ENCODE assay signal across 2 cellular contexts in the genomic region with DNA sequence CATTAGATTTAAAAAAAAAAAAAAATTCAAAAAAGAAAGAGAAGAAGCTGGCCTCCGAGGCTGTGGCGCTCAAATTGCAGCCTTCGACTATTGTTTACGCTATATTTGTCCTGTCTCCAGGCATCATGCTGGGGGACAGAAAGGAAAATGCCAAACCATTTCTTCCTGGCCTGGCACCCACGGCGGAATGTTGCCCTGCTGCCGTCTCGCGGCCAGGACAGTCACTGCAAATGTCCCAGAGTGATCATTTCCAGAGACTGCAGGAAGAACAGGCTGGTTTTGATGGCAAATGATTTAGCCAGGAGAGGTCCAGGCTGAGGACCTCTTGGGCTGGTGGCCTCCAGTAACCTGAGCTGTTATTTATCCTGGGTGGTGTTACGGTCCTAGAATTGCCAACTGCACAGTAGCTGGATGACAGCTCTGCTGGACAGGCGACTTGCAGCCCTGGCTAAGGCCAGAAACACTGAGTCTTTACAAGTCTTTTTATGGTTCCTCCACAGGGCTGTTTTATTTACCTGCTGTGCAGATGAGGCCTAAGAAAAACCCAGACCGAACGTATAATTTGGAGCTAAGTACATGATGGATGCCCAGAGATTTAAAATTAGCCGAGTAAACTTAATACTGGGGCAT.
TF ChIP-seq lines count a peak whose summit lies in the region.

No MANE protein-coding gene starts in this region.

TF ChIP-seq in liver, 16 proteins besides CTCF, POLR2A, EP300 and RAD21:
- TF ChIP-seq JUND (IDR thresholded peaks at IDR 0.05) (no peak), NR2F2 (IDR thresholded peaks at IDR 0.05) (no peak), HNF4A (conservative IDR thresholded peaks at IDR 0.05) (no peak), SP1 (IDR thresholded peaks at IDR 0.05) (no peak), HNF4G (IDR thresholded peaks at IDR 0.05) (no peak), RXRA (IDR thresholded peaks at IDR 0.05) (no peak), YY1 (IDR thresholded peaks at IDR 0.05) (no peak), EGR1 (IDR thresholded peaks at IDR 0.05; ENCODE audit: low read depth in 2 of 2) (no peak), GABPA (IDR thresholded peaks at IDR 0.05 in 1 of 2, conservative IDR thresholded peaks at IDR 0.05 in 1 of 2) (no peak), TAF1 (conservative IDR thresholded peaks at IDR 0.05) (no peak), FOXA1 (IDR thresholded peaks at IDR 0.05) (no peak), FOXA2 (IDR thresholded peaks at IDR 0.05) (no peak)
- TF ChIP-seq, protein P1, sequence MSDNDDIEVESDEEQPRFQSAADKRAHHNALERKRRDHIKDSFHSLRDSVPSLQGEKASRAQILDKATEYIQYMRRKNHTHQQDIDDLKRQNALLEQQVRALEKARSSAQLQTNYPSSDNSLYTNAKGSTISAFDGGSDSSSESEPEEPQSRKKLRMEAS (IDR thresholded peaks at IDR 0.05): no peak
- TF ChIP-seq, protein P2, sequence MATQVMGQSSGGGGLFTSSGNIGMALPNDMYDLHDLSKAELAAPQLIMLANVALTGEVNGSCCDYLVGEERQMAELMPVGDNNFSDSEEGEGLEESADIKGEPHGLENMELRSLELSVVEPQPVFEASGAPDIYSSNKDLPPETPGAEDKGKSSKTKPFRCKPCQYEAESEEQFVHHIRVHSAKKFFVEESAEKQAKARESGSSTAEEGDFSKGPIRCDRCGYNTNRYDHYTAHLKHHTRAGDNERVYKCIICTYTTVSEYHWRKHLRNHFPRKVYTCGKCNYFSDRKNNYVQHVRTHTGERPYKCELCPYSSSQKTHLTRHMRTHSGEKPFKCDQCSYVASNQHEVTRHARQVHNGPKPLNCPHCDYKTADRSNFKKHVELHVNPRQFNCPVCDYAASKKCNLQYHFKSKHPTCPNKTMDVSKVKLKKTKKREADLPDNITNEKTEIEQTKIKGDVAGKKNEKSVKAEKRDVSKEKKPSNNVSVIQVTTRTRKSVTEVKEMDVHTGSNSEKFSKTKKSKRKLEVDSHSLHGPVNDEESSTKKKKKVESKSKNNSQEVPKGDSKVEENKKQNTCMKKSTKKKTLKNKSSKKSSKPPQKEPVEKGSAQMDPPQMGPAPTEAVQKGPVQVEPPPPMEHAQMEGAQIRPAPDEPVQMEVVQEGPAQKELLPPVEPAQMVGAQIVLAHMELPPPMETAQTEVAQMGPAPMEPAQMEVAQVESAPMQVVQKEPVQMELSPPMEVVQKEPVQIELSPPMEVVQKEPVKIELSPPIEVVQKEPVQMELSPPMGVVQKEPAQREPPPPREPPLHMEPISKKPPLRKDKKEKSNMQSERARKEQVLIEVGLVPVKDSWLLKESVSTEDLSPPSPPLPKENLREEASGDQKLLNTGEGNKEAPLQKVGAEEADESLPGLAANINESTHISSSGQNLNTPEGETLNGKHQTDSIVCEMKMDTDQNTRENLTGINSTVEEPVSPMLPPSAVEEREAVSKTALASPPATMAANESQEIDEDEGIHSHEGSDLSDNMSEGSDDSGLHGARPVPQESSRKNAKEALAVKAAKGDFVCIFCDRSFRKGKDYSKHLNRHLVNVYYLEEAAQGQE (IDR thresholded peaks at IDR 0.05): no peak
- TF ChIP-seq, protein P3, sequence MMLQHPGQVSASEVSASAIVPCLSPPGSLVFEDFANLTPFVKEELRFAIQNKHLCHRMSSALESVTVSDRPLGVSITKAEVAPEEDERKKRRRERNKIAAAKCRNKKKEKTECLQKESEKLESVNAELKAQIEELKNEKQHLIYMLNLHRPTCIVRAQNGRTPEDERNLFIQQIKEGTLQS (IDR thresholded peaks at IDR 0.05): no peak
- TF ChIP-seq, protein P4, sequence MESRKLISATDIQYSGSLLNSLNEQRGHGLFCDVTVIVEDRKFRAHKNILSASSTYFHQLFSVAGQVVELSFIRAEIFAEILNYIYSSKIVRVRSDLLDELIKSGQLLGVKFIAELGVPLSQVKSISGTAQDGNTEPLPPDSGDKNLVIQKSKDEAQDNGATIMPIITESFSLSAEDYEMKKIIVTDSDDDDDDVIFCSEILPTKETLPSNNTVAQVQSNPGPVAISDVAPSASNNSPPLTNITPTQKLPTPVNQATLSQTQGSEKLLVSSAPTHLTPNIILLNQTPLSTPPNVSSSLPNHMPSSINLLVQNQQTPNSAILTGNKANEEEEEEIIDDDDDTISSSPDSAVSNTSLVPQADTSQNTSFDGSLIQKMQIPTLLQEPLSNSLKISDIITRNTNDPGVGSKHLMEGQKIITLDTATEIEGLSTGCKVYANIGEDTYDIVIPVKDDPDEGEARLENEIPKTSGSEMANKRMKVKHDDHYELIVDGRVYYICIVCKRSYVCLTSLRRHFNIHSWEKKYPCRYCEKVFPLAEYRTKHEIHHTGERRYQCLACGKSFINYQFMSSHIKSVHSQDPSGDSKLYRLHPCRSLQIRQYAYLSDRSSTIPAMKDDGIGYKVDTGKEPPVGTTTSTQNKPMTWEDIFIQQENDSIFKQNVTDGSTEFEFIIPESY (IDR thresholded peaks at IDR 0.05): no peak

TF ChIP-seq in HepG2, 621 proteins besides CTCF, POLR2A, EP300 and RAD21:
- TF ChIP-seq RFXAP (CRISPR knock-in tag; IDR thresholded peaks at IDR 0.05; ENCODE audit: borderline replicate concordance): no peak
- TF ChIP-seq CREM (IDR thresholded peaks at IDR 0.05): no peak
- no peak for TF ChIP-seq CREM (CRISPR knock-in tag; IDR thresholded peaks at IDR 0.05)
- TF ChIP-seq, protein P5, sequence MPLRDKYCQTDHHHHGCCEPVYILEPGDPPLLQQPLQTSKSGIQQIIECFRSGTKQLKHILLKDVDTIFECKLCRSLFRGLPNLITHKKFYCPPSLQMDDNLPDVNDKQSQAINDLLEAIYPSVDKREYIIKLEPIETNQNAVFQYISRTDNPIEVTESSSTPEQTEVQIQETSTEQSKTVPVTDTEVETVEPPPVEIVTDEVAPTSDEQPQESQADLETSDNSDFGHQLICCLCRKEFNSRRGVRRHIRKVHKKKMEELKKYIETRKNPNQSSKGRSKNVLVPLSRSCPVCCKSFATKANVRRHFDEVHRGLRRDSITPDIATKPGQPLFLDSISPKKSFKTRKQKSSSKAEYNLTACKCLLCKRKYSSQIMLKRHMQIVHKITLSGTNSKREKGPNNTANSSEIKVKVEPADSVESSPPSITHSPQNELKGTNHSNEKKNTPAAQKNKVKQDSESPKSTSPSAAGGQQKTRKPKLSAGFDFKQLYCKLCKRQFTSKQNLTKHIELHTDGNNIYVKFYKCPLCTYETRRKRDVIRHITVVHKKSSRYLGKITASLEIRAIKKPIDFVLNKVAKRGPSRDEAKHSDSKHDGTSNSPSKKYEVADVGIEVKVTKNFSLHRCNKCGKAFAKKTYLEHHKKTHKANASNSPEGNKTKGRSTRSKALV (CRISPR knock-in tag; IDR thresholded peaks at IDR 0.05): no peak
- TF ChIP-seq XBP1 (CRISPR knock-in tag; IDR thresholded peaks at IDR 0.05): no peak
- TF ChIP-seq, protein P2 (IDR thresholded peaks at IDR 0.05; ENCODE audit: borderline replicate concordance in 1 of 2, low read depth in 1 of 2, low read length in 2 of 2): no peak
- TF ChIP-seq ZNF737 (CRISPR knock-in tag; IDR thresholded peaks at IDR 0.05; ENCODE audit: borderline replicate concordance): no peak
- TF ChIP-seq SPEN (CRISPR knock-in tag; IDR thresholded peaks at IDR 0.05; ENCODE audit: low read depth): no peak
